Comparison of ENCODE assay signal across 1 cellular context in the genomic region with DNA sequence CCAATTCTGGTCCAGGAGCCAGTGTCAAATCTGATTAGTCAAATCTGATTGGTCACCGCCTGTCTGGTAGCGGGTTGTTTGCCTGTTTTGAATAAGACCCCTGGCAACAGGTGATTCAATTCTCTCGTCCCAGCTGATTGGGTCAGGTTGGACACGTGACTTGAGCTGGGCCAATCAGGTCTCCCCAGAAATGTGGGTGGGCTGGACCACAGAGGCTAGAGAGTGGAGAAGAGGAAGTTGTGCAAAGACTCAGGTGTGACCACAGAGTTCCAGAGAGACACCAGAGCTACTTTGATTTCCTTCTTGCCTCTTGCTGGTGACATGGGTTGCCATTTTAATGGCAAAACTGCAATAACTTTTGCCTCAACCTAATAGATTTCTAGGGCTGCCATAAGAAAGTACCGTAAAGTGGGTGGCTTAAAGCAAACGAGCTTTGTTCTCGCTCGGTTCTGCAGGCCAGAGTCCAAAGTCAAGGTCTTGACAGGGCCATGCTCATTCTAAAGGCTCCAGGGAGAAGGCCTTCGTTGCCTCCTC.
TF ChIP-seq lines count a peak whose summit lies in the region.

No MANE protein-coding gene starts in this region.

TF ChIP-seq in K562, 482 proteins besides CTCF, POLR2A, EP300 and RAD21 (continued from another document and continues in another):
- TF ChIP-seq, protein P1, sequence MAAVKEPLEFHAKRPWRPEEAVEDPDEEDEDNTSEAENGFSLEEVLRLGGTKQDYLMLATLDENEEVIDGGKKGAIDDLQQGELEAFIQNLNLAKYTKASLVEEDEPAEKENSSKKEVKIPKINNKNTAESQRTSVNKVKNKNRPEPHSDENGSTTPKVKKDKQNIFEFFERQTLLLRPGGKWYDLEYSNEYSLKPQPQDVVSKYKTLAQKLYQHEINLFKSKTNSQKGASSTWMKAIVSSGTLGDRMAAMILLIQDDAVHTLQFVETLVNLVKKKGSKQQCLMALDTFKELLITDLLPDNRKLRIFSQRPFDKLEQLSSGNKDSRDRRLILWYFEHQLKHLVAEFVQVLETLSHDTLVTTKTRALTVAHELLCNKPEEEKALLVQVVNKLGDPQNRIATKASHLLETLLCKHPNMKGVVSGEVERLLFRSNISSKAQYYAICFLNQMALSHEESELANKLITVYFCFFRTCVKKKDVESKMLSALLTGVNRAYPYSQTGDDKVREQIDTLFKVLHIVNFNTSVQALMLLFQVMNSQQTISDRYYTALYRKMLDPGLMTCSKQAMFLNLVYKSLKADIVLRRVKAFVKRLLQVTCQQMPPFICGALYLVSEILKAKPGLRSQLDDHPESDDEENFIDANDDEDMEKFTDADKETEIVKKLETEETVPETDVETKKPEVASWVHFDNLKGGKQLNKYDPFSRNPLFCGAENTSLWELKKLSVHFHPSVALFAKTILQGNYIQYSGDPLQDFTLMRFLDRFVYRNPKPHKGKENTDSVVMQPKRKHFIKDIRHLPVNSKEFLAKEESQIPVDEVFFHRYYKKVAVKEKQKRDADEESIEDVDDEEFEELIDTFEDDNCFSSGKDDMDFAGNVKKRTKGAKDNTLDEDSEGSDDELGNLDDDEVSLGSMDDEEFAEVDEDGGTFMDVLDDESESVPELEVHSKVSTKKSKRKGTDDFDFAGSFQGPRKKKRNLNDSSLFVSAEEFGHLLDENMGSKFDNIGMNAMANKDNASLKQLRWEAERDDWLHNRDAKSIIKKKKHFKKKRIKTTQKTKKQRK (IDR thresholded peaks at IDR 0.05; ENCODE audit: borderline replicate concordance, low read depth, low read length), result no peak
- TF ChIP-seq FOSL1 (tag; conservative IDR thresholded peaks at IDR 0.05) (no peak), RFX5 (IDR thresholded peaks at IDR 0.05; ENCODE audit: low read depth, low read length) (peak; percentile 99), ELF2 (CRISPR knock-in tag; IDR thresholded peaks at IDR 0.05) (no peak), SP2 (IDR thresholded peaks at IDR 0.05; ENCODE audit: extremely low read depth, low read depth, low read length, poor library complexity, severe bottlenecking) (no peak), CCNT2 (IDR thresholded peaks at IDR 0.05; ENCODE audit: borderline replicate concordance, extremely low read depth, insufficient read length, low read depth, low read length) (no peak), NCOR1 (IDR thresholded peaks at IDR 0.05) (no peak), ZNF707 (CRISPR knock-in tag; conservative IDR thresholded peaks at IDR 0.05) (no peak), ZNF384 (IDR thresholded peaks at IDR 0.05; ENCODE audit: low read depth, low read length) (no peak), TCFL5 (CRISPR knock-in tag; conservative IDR thresholded peaks at IDR 0.05) (no peak), ZFP30 (CRISPR knock-in tag; IDR thresholded peaks at IDR 0.05; ENCODE audit: borderline replicate concordance) (no peak), SIRT6 (IDR thresholded peaks at IDR 0.05; ENCODE audit: low read depth, low read length) (no peak), FOS (IDR thresholded peaks at IDR 0.05; ENCODE audit: extremely low read depth, insufficient read length) (peak; percentile 88), TBP (optimal IDR thresholded peaks at IDR 0.05; ENCODE audit: low read depth, low read length) (no peak), ZNF212 (CRISPR knock-in tag; IDR thresholded peaks at IDR 0.05) (no peak), MAFG (tag; conservative IDR thresholded peaks at IDR 0.05) (no peak), ZNF696 (CRISPR knock-in tag; conservative IDR thresholded peaks at IDR 0.05) (no peak), SMARCE1 (IDR thresholded peaks at IDR 0.05) (no peak)
- TF ChIP-seq, protein P2, sequence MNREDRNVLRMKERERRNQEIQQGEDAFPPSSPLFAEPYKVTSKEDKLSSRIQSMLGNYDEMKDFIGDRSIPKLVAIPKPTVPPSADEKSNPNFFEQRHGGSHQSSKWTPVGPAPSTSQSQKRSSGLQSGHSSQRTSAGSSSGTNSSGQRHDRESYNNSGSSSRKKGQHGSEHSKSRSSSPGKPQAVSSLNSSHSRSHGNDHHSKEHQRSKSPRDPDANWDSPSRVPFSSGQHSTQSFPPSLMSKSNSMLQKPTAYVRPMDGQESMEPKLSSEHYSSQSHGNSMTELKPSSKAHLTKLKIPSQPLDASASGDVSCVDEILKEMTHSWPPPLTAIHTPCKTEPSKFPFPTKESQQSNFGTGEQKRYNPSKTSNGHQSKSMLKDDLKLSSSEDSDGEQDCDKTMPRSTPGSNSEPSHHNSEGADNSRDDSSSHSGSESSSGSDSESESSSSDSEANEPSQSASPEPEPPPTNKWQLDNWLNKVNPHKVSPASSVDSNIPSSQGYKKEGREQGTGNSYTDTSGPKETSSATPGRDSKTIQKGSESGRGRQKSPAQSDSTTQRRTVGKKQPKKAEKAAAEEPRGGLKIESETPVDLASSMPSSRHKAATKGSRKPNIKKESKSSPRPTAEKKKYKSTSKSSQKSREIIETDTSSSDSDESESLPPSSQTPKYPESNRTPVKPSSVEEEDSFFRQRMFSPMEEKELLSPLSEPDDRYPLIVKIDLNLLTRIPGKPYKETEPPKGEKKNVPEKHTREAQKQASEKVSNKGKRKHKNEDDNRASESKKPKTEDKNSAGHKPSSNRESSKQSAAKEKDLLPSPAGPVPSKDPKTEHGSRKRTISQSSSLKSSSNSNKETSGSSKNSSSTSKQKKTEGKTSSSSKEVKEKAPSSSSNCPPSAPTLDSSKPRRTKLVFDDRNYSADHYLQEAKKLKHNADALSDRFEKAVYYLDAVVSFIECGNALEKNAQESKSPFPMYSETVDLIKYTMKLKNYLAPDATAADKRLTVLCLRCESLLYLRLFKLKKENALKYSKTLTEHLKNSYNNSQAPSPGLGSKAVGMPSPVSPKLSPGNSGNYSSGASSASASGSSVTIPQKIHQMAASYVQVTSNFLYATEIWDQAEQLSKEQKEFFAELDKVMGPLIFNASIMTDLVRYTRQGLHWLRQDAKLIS (CRISPR knock-in tag; IDR thresholded peaks at IDR 0.05), result 0 out of 2 replicates have a peak, but pooled peaks have one; percentile 39
- TF ChIP-seq, protein P3, sequence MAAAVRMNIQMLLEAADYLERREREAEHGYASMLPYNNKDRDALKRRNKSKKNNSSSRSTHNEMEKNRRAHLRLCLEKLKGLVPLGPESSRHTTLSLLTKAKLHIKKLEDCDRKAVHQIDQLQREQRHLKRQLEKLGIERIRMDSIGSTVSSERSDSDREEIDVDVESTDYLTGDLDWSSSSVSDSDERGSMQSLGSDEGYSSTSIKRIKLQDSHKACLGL (CRISPR knock-in tag; IDR thresholded peaks at IDR 0.05; ENCODE audit: borderline replicate concordance, poor library complexity, severe bottlenecking), result no peak
- TF ChIP-seq, protein P4, sequence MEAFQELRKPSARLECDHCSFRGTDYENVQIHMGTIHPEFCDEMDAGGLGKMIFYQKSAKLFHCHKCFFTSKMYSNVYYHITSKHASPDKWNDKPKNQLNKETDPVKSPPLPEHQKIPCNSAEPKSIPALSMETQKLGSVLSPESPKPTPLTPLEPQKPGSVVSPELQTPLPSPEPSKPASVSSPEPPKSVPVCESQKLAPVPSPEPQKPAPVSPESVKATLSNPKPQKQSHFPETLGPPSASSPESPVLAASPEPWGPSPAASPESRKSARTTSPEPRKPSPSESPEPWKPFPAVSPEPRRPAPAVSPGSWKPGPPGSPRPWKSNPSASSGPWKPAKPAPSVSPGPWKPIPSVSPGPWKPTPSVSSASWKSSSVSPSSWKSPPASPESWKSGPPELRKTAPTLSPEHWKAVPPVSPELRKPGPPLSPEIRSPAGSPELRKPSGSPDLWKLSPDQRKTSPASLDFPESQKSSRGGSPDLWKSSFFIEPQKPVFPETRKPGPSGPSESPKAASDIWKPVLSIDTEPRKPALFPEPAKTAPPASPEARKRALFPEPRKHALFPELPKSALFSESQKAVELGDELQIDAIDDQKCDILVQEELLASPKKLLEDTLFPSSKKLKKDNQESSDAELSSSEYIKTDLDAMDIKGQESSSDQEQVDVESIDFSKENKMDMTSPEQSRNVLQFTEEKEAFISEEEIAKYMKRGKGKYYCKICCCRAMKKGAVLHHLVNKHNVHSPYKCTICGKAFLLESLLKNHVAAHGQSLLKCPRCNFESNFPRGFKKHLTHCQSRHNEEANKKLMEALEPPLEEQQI (IDR thresholded peaks at IDR 0.05), result no peak
- TF ChIP-seq, protein P5, sequence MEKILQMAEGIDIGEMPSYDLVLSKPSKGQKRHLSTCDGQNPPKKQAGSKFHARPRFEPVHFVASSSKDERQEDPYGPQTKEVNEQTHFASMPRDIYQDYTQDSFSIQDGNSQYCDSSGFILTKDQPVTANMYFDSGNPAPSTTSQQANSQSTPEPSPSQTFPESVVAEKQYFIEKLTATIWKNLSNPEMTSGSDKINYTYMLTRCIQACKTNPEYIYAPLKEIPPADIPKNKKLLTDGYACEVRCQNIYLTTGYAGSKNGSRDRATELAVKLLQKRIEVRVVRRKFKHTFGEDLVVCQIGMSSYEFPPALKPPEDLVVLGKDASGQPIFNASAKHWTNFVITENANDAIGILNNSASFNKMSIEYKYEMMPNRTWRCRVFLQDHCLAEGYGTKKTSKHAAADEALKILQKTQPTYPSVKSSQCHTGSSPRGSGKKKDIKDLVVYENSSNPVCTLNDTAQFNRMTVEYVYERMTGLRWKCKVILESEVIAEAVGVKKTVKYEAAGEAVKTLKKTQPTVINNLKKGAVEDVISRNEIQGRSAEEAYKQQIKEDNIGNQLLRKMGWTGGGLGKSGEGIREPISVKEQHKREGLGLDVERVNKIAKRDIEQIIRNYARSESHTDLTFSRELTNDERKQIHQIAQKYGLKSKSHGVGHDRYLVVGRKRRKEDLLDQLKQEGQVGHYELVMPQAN (IDR thresholded peaks at IDR 0.05; ENCODE audit: borderline replicate concordance), result no peak
- TF ChIP-seq, protein P6, sequence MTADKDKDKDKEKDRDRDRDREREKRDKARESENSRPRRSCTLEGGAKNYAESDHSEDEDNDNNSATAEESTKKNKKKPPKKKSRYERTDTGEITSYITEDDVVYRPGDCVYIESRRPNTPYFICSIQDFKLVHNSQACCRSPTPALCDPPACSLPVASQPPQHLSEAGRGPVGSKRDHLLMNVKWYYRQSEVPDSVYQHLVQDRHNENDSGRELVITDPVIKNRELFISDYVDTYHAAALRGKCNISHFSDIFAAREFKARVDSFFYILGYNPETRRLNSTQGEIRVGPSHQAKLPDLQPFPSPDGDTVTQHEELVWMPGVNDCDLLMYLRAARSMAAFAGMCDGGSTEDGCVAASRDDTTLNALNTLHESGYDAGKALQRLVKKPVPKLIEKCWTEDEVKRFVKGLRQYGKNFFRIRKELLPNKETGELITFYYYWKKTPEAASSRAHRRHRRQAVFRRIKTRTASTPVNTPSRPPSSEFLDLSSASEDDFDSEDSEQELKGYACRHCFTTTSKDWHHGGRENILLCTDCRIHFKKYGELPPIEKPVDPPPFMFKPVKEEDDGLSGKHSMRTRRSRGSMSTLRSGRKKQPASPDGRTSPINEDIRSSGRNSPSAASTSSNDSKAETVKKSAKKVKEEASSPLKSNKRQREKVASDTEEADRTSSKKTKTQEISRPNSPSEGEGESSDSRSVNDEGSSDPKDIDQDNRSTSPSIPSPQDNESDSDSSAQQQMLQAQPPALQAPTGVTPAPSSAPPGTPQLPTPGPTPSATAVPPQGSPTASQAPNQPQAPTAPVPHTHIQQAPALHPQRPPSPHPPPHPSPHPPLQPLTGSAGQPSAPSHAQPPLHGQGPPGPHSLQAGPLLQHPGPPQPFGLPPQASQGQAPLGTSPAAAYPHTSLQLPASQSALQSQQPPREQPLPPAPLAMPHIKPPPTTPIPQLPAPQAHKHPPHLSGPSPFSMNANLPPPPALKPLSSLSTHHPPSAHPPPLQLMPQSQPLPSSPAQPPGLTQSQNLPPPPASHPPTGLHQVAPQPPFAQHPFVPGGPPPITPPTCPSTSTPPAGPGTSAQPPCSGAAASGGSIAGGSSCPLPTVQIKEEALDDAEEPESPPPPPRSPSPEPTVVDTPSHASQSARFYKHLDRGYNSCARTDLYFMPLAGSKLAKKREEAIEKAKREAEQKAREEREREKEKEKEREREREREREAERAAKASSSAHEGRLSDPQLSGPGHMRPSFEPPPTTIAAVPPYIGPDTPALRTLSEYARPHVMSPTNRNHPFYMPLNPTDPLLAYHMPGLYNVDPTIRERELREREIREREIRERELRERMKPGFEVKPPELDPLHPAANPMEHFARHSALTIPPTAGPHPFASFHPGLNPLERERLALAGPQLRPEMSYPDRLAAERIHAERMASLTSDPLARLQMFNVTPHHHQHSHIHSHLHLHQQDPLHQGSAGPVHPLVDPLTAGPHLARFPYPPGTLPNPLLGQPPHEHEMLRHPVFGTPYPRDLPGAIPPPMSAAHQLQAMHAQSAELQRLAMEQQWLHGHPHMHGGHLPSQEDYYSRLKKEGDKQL (CRISPR knock-in tag; IDR thresholded peaks at IDR 0.05; ENCODE audit: borderline replicate concordance), result no peak
- TF ChIP-seq, protein P7, sequence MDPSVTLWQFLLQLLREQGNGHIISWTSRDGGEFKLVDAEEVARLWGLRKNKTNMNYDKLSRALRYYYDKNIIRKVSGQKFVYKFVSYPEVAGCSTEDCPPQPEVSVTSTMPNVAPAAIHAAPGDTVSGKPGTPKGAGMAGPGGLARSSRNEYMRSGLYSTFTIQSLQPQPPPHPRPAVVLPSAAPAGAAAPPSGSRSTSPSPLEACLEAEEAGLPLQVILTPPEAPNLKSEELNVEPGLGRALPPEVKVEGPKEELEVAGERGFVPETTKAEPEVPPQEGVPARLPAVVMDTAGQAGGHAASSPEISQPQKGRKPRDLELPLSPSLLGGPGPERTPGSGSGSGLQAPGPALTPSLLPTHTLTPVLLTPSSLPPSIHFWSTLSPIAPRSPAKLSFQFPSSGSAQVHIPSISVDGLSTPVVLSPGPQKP (CRISPR knock-in tag; IDR thresholded peaks at IDR 0.05), result no peak
- TF ChIP-seq, protein P8, sequence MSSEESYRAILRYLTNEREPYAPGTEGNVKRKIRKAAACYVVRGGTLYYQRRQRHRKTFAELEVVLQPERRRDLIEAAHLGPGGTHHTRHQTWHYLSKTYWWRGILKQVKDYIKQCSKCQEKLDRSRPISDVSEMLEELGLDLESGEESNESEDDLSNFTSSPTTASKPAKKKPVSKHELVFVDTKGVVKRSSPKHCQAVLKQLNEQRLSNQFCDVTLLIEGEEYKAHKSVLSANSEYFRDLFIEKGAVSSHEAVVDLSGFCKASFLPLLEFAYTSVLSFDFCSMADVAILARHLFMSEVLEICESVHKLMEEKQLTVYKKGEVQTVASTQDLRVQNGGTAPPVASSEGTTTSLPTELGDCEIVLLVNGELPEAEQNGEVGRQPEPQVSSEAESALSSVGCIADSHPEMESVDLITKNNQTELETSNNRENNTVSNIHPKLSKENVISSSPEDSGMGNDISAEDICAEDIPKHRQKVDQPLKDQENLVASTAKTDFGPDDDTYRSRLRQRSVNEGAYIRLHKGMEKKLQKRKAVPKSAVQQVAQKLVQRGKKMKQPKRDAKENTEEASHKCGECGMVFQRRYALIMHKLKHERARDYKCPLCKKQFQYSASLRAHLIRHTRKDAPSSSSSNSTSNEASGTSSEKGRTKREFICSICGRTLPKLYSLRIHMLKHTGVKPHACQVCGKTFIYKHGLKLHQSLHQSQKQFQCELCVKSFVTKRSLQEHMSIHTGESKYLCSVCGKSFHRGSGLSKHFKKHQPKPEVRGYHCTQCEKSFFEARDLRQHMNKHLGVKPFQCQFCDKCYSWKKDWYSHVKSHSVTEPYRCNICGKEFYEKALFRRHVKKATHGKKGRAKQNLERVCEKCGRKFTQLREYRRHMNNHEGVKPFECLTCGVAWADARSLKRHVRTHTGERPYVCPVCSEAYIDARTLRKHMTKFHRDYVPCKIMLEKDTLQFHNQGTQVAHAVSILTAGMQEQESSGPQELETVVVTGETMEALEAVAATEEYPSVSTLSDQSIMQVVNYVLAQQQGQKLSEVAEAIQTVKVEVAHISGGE (CRISPR knock-in tag; IDR thresholded peaks at IDR 0.05), result no peak
- TF ChIP-seq, protein P9, sequence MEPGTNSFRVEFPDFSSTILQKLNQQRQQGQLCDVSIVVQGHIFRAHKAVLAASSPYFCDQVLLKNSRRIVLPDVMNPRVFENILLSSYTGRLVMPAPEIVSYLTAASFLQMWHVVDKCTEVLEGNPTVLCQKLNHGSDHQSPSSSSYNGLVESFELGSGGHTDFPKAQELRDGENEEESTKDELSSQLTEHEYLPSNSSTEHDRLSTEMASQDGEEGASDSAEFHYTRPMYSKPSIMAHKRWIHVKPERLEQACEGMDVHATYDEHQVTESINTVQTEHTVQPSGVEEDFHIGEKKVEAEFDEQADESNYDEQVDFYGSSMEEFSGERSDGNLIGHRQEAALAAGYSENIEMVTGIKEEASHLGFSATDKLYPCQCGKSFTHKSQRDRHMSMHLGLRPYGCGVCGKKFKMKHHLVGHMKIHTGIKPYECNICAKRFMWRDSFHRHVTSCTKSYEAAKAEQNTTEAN (CRISPR knock-in tag; IDR thresholded peaks at IDR 0.05), result no peak
